In the genomic region with DNA sequence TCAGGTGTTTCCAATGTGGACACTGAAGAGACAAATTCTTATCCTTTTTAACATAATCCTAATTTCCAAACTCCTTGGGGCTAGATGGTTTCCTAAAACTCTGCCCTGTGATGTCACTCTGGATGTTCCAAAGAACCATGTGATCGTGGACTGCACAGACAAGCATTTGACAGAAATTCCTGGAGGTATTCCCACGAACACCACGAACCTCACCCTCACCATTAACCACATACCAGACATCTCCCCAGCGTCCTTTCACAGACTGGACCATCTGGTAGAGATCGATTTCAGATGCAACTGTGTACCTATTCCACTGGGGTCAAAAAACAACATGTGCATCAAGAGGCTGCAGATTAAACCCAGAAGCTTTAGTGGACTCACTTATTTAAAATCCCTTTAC, we compare ENCODE assay signal across 24 cellular contexts. TPM values are rescaled to one million over a fixed set of nuclear protein-coding genes. Genes with fewer than 3 reads are reported as not detected.
"Had no signal": no experiment of that assay in that cellular context is flagged by ENCODE, and none has a peak within 500 bp of the region (broad histone marks: within the 10 kb centered on the region; RNA-seq: fewer than 3 reads in every experiment).

No MANE protein-coding gene starts in this region.

- H3K36me3 Mint-ChIP-seq: activated naive CD4-positive, alpha-beta T cell treated with anti-CD3 and anti-CD28 coated beads, Interleukin-2, amount 50 U/mL, for 24 hours; brain; WTC11 had no signal

- H3K27me3 Mint-ChIP-seq: activated naive CD4-positive, alpha-beta T cell treated with anti-CD3 and anti-CD28 coated beads, Interleukin-2, amount 50 U/mL, for 24 hours had no signal

- H3K4me1 Mint-ChIP-seq: brain, WTC11 had no signal

- ATAC-seq: activated CD8-positive, alpha-beta T cell treated with anti-CD3 and anti-CD28 coated beads, Interleukin-2, amount 10 ng/mL, durations not matched to agents 7 days and 5 days; WTC11 had no signal

- DNase-seq: activated CD4-positive, alpha-beta T cell treated with anti-CD3 and anti-CD28 coated beads for 48 hours; activated CD4-positive, alpha-beta T cell treated with anti-CD3 and anti-CD28 coated beads, Interleukin-2, amount 50 U/mL, for 4 hours; activated CD4-positive, CD25-positive, alpha-beta regulatory T cell treated with anti-CD3 and anti-CD28 coated beads, Interleukin-2, amount 50 U/mL, for 72 hours; activated CD8-positive, alpha-beta T cell treated with anti-CD3 and anti-CD28 coated beads, Interleukin-2, amount 10 ng/mL, durations not matched to agents 7 days and 5 days; activated effector memory CD4-positive, alpha-beta T cell treated with Interleukin-2 at 50 U/mL for 16 hours; activated naive CD4-positive, alpha-beta T cell; activated T-cell treated with anti-CD3 and anti-CD28 coated beads, Interleukin-2, amount 50 U/mL, for 24 hours; aorta; KG1; NCI-H1092; NCI-H1417; NCI-H1930; NCI-H510A treated with DMSO at 0.1 percent for 48 hours; NCI-H774; NK-92 treated with Interleukin-12 subunit alpha and Interleukin-12 subunit beta, amount 100 ng/mL, for 24 hours; SHP77 treated with DMSO at 0.1 percent for 48 hours had no signal

- H3K27ac Mint-ChIP-seq: activated CD8-positive, alpha-beta T cell treated with anti-CD3 and anti-CD28 coated beads, Interleukin-2, amount 10 ng/mL, durations not matched to agents 7 days and 5 days; activated naive CD4-positive, alpha-beta T cell treated with anti-CD3 and anti-CD28 coated beads, Interleukin-2, amount 50 U/mL, for 24 hours; activated T-cell treated with anti-CD3 and anti-CD28 coated beads, Interleukin-2, amount 50 U/mL, for 24 hours; activated T-helper 1 cell treated with anti-CD3 and anti-CD28 coated beads, Interleukin-12 subunit alpha, Interleukin-12 subunit beta, Interleukin-2, Interleukin-4 antibody, amounts not matched to agents 30 ng/mL and 10 ng/mL and 1 ng/mL, durations not matched to agents 14 hours and 24 hours and 36 hours; brain; T-helper 1 cell treated with Interleukin-12 subunit alpha and Interleukin-12 subunit beta and Interleukin-4 antibody, amounts not matched to agents 30 μg/mL and 1 μg/mL, for 36 hours; WTC11 had no signal

- H3K4me3 Mint-ChIP-seq: activated CD8-positive, alpha-beta T cell treated with anti-CD3 and anti-CD28 coated beads, Interleukin-2, amount 10 ng/mL, durations not matched to agents 7 days and 5 days; activated naive CD4-positive, alpha-beta T cell treated with anti-CD3 and anti-CD28 coated beads, Interleukin-2, amount 50 U/mL, for 24 hours; activated T-cell treated with anti-CD3 and anti-CD28 coated beads, Interleukin-2, amount 50 U/mL, for 24 hours; activated T-helper 1 cell treated with anti-CD3 and anti-CD28 coated beads, Interleukin-12 subunit alpha, Interleukin-12 subunit beta, Interleukin-2, Interleukin-4 antibody, amounts not matched to agents 30 ng/mL and 10 ng/mL and 1 ng/mL, durations not matched to agents 14 hours and 24 hours and 36 hours; brain; T-helper 1 cell treated with Interleukin-12 subunit alpha and Interleukin-12 subunit beta and Interleukin-4 antibody, amounts not matched to agents 30 μg/mL and 1 μg/mL, for 36 hours; WTC11 had no signal

- H3K9me3 Mint-ChIP-seq: activated naive CD4-positive, alpha-beta T cell treated with anti-CD3 and anti-CD28 coated beads, Interleukin-2, amount 50 U/mL, for 24 hours; activated T-helper 1 cell treated with anti-CD3 and anti-CD28 coated beads, Interleukin-12 subunit alpha, Interleukin-12 subunit beta, Interleukin-2, Interleukin-4 antibody, amounts not matched to agents 30 ng/mL and 10 ng/mL and 1 ng/mL, durations not matched to agents 14 hours and 24 hours and 36 hours; T-helper 1 cell treated with Interleukin-12 subunit alpha and Interleukin-12 subunit beta and Interleukin-4 antibody, amounts not matched to agents 30 μg/mL and 1 μg/mL, for 36 hours; WTC11 had no signal

RNA-seq across cellular contexts. Expression of a gene that starts 18.6 kb away (rescaled TPM):
- total RNA-seq: cardiac muscle cell, MCF 10A, SK-MEL-5, WTC11 had no signal
- polyA plus RNA-seq: cardiac muscle cell had no signal

RNA-seq across cellular contexts. Expression of a gene that starts 20.9 kb away (rescaled TPM):
- total RNA-seq: activated CD8-positive, alpha-beta T cell treated with anti-CD3 and anti-CD28 coated beads, Interleukin-2, amount 10 ng/mL, durations not matched to agents 7 days and 5 days; activated T-helper 1 cell treated with anti-CD3 and anti-CD28 coated beads, Interleukin-12 subunit alpha, Interleukin-12 subunit beta, Interleukin-2, Interleukin-4 antibody, amounts not matched to agents 30 ng/mL and 10 ng/mL and 1 ng/mL, durations not matched to agents 14 hours and 24 hours and 36 hours; cardiac muscle cell; MCF 10A; SK-MEL-5; WTC11 had no signal
- polyA plus RNA-seq: cardiac muscle cell had no signal
